In genomic region chr6:75492769-75493168, GRCh38 we compare ENCODE assay signal across 12 cellular contexts. TPM values are rescaled to one million over a fixed set of nuclear protein-coding genes. Genes with fewer than 3 reads are reported as not detected.
DNase-seq lines count a peak whose midpoint lies in the region; ATAC-seq, FAIRE-seq and TF ChIP-seq lines count a peak whose summit lies in the region.
"Had no signal": no experiment of that assay in that cellular context is flagged by ENCODE, and none has a peak within 500 bp of the region (broad histone marks: within the 10 kb centered on the region; RNA-seq: fewer than 3 reads in every experiment).

No MANE protein-coding gene starts in this region.

- CTCF ChIA-PET in A549 (lab: Yijun Ruan, JAX), result interaction anchor here (1.4 to 1.8 kb wide), 3 partner anchors 8 to 15 kb away, joined by 3 to 5 read pairs (median 4); no protein-coding TSS in a partner anchor

- no peak for TF ChIP-seq POLR2A in A549 (IDR thresholded peaks at IDR 0.05; ENCODE audit: low read length)

- ATAC-seq in A549 (peak in 1 of 2 experiments; percentile 33; a peak in 3 of 6 replicates), GM21360 (IDR thresholded peaks at IDR 0.05; ENCODE audit: unreplicated experiment) (peak; percentile 41), HG03175 (IDR thresholded peaks at IDR 0.05; ENCODE audit: unreplicated experiment) (no peak)

- H3K9ac ChIP-seq in colonic mucosa (ENCODE audit: low read depth in 2 of 2, low read length in 2 of 2) (no peak overlapping the region), muscle layer of colon (ENCODE audit: low read length) (peak overlapping the region; percentile 81)

- peak overlapping the region; percentile 81 to 84 for H3K27ac ChIP-seq in A549
- H3K27ac ChIP-seq in colonic mucosa, result peak overlapping the region; percentile 45
- peak overlapping the region; percentile 55 for H3K27ac ChIP-seq in muscle layer of colon (ENCODE audit: low read depth, low read length)

- H3K4me3 ChIP-seq in A549 (peak overlapping the region; percentile 43), colonic mucosa (no peak overlapping the region), muscle layer of colon (ENCODE audit: low read depth in 1 of 2, low read length in 2 of 2) (peak overlapping the region; percentile 34 to 73), H7 (ENCODE audit: insufficient read depth, low read depth, low read length) (no peak overlapping the region)

- no peak for FAIRE-seq in A549 (lab: Jason Lieb, UNC)
- FAIRE-seq: A204.1 had no signal

- POLR2A ChIA-PET in A549 (lab: Yijun Ruan, JAX), result no interaction called here

- H3K4me1 ChIP-seq in A549, result peaks cover 44% of the 10 kb centered on the region
- no peaks in the 10 kb centered on the region for H3K4me1 ChIP-seq in colonic mucosa
- peaks cover 30% of the 10 kb centered on the region for H3K4me1 ChIP-seq in muscle layer of colon (ENCODE audit: insufficient read depth, low read length)

- WGBS in A549 (ENCODE audit: missing lambda C conversion rate), result 6% methylated on average over 3 of the region's 3 CpGs

- H3K4me2 ChIP-seq in A549, result peak overlapping the region; percentile 78

- DNase-seq in A549 (ENCODE audit: low read depth in 1 of 2, low spot score in 1 of 2), result peak in 1 of 2 experiments; percentile 63
- DNase-seq in colonic mucosa, result no peak
- no peak for DNase-seq in H7
- no peak for DNase-seq in DMS79 treated with DMSO at 0.1 percent for 48 hours (lab: John Stamatoyannopoulos, UW)
- no peak for DNase-seq in activated gamma-delta T cell (lab: John Stamatoyannopoulos, UW)
- DNase-seq: activated effector memory CD4-positive, alpha-beta T cell treated with Interleukin-2 at 50 U/mL for 16 hours; foreskin melanocyte; NCI-H1048 had no signal

- no peaks in the 10 kb centered on the region for H3K27me3 ChIP-seq in colonic mucosa
- no peaks in the 10 kb centered on the region for H3K27me3 ChIP-seq in muscle layer of colon (ENCODE audit: control insufficient read depth in 1 of 2, insufficient read depth in 2 of 2, low read length in 2 of 2)
- no peaks in the 10 kb centered on the region for H3K27me3 ChIP-seq in H7 (ENCODE audit: control insufficient read depth, insufficient read depth, low read length)

- intact Hi-C loops in colonic mucosa (cut with DNase I), result no loop called here

- no peak for TF ChIP-seq EP300 in A549 (IDR thresholded peaks at IDR 0.05)

- H3K36me3 ChIP-seq in colonic mucosa (no peaks in the 10 kb centered on the region), muscle layer of colon (ENCODE audit: insufficient read depth, low read length) (no peaks in the 10 kb centered on the region), H7 (replicated peaks; ENCODE audit: control insufficient read depth, insufficient read depth, low read length) (no peaks in the 10 kb centered on the region)

- H3K9me3 ChIP-seq in A549 (no peaks in the 10 kb centered on the region), colonic mucosa (no peaks in the 10 kb centered on the region), muscle layer of colon (ENCODE audit: low read length) (no peaks in the 10 kb centered on the region)

- TF ChIP-seq RAD21 in A549 (conservative IDR thresholded peaks at IDR 0.05 in 1 of 2, IDR thresholded peaks at IDR 0.05 in 1 of 2), result no peak

- TF ChIP-seq CTCF in A549 (IDR thresholded peaks at IDR 0.05) (no peak), colonic mucosa (IDR thresholded peaks at IDR 0.05) (no peak)

TF ChIP-seq in A549, 52 proteins besides CTCF, POLR2A, EP300 and RAD21:
- TF ChIP-seq HMGXB4 (CRISPR knock-in tag; IDR thresholded peaks at IDR 0.05; ENCODE audit: borderline replicate concordance), result no peak
- no peak for TF ChIP-seq POLR2AphosphoS2 (conservative IDR thresholded peaks at IDR 0.05; ENCODE audit: low read length)
- TF ChIP-seq HOXB5 (CRISPR knock-in tag; IDR thresholded peaks at IDR 0.05), result no peak
- TF ChIP-seq SREBF2 (IDR thresholded peaks at IDR 0.05), result no peak
- TF ChIP-seq CBX8 (IDR thresholded peaks at IDR 0.05), result no peak
- no peak for TF ChIP-seq FOSB (CRISPR knock-in tag; IDR thresholded peaks at IDR 0.05)
- TF ChIP-seq CEBPB (IDR thresholded peaks at IDR 0.05), result no peak
- TF ChIP-seq KDM5A (IDR thresholded peaks at IDR 0.05), result no peak
- no peak for TF ChIP-seq FOXS1 (CRISPR knock-in tag; IDR thresholded peaks at IDR 0.05)
- no peak for TF ChIP-seq HES2 (IDR thresholded peaks at IDR 0.05)
- TF ChIP-seq ATOH8 (CRISPR knock-in tag; IDR thresholded peaks at IDR 0.05; ENCODE audit: low read depth), result no peak
- TF ChIP-seq PBX3 (IDR thresholded peaks at IDR 0.05), result no peak
TF ChIP-seq in A549: peak in this region for 0.

RNA-seq across cellular contexts. Expression of gene FILIP1, which starts 0.8 kb away (rescaled TPM):
- polyA plus RNA-seq in A549 (2011; rRNA removed), result 15.5 and 15.6 TPM in 2 replicates
- polyA plus RNA-seq in A549 (2012; cell fraction: cytosol; rRNA removed), result 1.7 and 1.8 TPM in 2 replicates
- polyA plus RNA-seq in A549 (2012; cell fraction: nucleus; rRNA removed), result 1.9 and 2.6 TPM in 2 replicates
- 1.7 to 2.3 TPM (median 1.9 TPM) in 3 replicates for polyA plus RNA-seq in A549 (2017; fragmentation: RNase III; extraction: RNeasy Plus Mini Kit Qiagen cat#74134 plus additional on column Dnase treatment)
- polyA minus RNA-seq in A549 (2011; rRNA and poly(A)+ RNA removed), result 12.0 and 12.9 TPM in 2 replicates
- 1 to 10 TPM in 1 of 2 donors, under 1 TPM in 1; 0.57 to 6.5 TPM for total RNA-seq in colonic mucosa
- 1.4 and 1.6 TPM in 2 replicates for total RNA-seq in H7 (2014; rRNA removed; shearing (Covaris generic))

Comparison
In these comparisons a context has a peak if more than half of its experiments do, and no peak if none do; other contexts are left out.
1. H3K4me3 ChIP-seq: peak in A549 (single experiment) and muscle layer of colon (2 of 2); none in colonic mucosa (single experiment) and H7 (single experiment).
2. Peak in every context shown above with its lines, with median percentiles within 50 percentile points of each other: H3K27ac ChIP-seq.